Comparison of ENCODE assay signal across 19 cellular contexts in the genomic region with DNA sequence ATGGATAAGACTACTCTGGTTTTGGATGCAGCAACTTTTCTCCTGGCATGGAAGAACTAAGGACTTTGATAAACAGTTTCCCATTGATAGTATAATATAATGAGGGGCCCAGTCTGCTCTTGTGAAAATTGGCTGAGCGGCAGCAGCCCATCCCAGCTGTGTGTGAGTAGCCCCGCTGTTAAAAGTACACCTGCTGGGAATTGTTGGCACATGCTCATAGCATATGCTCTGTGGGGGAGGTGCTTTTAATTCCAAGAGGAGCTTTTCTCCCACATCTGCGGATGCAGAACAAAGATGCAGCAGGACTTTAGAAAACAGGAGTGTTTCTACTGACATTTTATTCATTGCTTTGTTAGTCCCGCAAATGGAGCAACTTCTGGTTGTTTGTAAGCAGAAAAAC. TPM values are rescaled to one million over a fixed set of nuclear protein-coding genes. Genes with fewer than 3 reads are reported as not detected.
A peak's percentile ranks its signal among the peaks of the same experiment; 100 is the strongest.
DNase-seq lines count a peak whose midpoint lies in the region; ATAC-seq and TF ChIP-seq lines count a peak whose summit lies in the region.
"Had no signal": no experiment of that assay in that cellular context is flagged by ENCODE, and none has a peak within 500 bp of the region (broad histone marks: within the 10 kb centered on the region; RNA-seq: fewer than 3 reads in every experiment).

No MANE protein-coding gene starts in this region.

- H3K27ac ChIP-seq in iPS-20b (ENCODE audit: low read length) (no peak overlapping the region), upper lobe of right lung (no peak overlapping the region)
- H3K27ac ChIP-seq: foreskin keratinocyte had no signal

- peak overlapping the region; percentile 61; the same call in 1 of the 2 replicates for H3K9ac ChIP-seq in iPS-20b (ENCODE audit: low read depth, low read length)

- peaks cover 42% of the 10 kb centered on the region in 2 donors for H3K36me3 Mint-ChIP-seq in CD14-positive monocyte

- H3K4me3 Mint-ChIP-seq in CD14-positive monocyte, result no peak overlapping the region
- H3K4me3 Mint-ChIP-seq: activated CD4-positive, alpha-beta T cell treated with anti-CD3 and anti-CD28 coated beads, Interleukin-2, amount 10 ng/mL, durations not matched to agents 7 days and 5 days; naive B cell; T-helper 1 cell treated with Interleukin-12 subunit alpha and Interleukin-12 subunit beta and Interleukin-4 antibody, amounts not matched to agents 30 μg/mL and 1 μg/mL, for 36 hours had no signal

- no peaks in the 10 kb centered on the region for H3K9me3 Mint-ChIP-seq in CD14-positive monocyte
- H3K9me3 Mint-ChIP-seq: activated CD4-positive, alpha-beta T cell treated with anti-CD3 and anti-CD28 coated beads, Interleukin-2, amount 10 ng/mL, durations not matched to agents 7 days and 5 days; activated T-helper 2 cell treated with anti-CD3 and anti-CD28 coated beads, Interferon-gamma antibody, Interleukin-2, Interleukin-4, amounts not matched to agents 10 μg/mL and 5 μg/mL and 100 μg/mL, durations not matched to agents 14 hours and 24 hours and 36 hours; naive B cell; T-helper 1 cell treated with Interleukin-12 subunit alpha and Interleukin-12 subunit beta and Interleukin-4 antibody, amounts not matched to agents 30 μg/mL and 1 μg/mL, for 36 hours had no signal

- TF ChIP-seq CTCF in CD14-positive monocyte (IDR thresholded peaks at IDR 0.05) (no peak), upper lobe of right lung (IDR thresholded peaks at IDR 0.05) (no peak)

- ATAC-seq in upper lobe of right lung, result no peak
- ATAC-seq: foreskin keratinocyte, HCT116, Panc1 had no signal

- intact Hi-C loops in CD14-positive monocyte (cut with micrococcal nuclease) (no loop called here), upper lobe of right lung (cut with DNase I) (no loop called here)

- no peaks in the 10 kb centered on the region for H3K27me3 Mint-ChIP-seq in CD14-positive monocyte (ENCODE audit: low read depth in 3 of 3)
- H3K27me3 Mint-ChIP-seq: activated CD4-positive, alpha-beta T cell treated with anti-CD3 and anti-CD28 coated beads, Interleukin-2, amount 10 ng/mL, durations not matched to agents 7 days and 5 days; naive B cell had no signal

- no peaks in the 10 kb centered on the region for H3K4me1 Mint-ChIP-seq in CD14-positive monocyte
- H3K4me1 Mint-ChIP-seq: naive B cell had no signal

- no peaks in the 10 kb centered on the region for H3K9me3 ChIP-seq in iPS-20b (ENCODE audit: insufficient read depth, low read depth, low read length)
- H3K9me3 ChIP-seq in upper lobe of right lung, result no peaks in the 10 kb centered on the region

- H3K36me3 ChIP-seq in iPS-20b (ENCODE audit: insufficient read depth, low read depth, low read length) (peaks cover 30% of the 10 kb centered on the region), upper lobe of right lung (peaks cover 36% of the 10 kb centered on the region)

- peak overlapping the region in 1 of 7 donors; percentile 26 for H3K27ac Mint-ChIP-seq in CD14-positive monocyte
- H3K27ac Mint-ChIP-seq: activated CD4-positive, alpha-beta T cell treated with anti-CD3 and anti-CD28 coated beads, Interleukin-2, amount 10 ng/mL, durations not matched to agents 7 days and 5 days; activated T-helper 2 cell treated with anti-CD3 and anti-CD28 coated beads, Interferon-gamma antibody, Interleukin-2, Interleukin-4, amounts not matched to agents 10 μg/mL and 5 μg/mL and 100 μg/mL, durations not matched to agents 14 hours and 24 hours and 36 hours; T-helper 1 cell treated with Interleukin-12 subunit alpha and Interleukin-12 subunit beta and Interleukin-4 antibody, amounts not matched to agents 30 μg/mL and 1 μg/mL, for 36 hours had no signal

- peaks cover 20% of the 10 kb centered on the region for H3K4me1 ChIP-seq in iPS-20b (ENCODE audit: insufficient read depth, low read length)
- H3K4me1 ChIP-seq in upper lobe of right lung, result no peaks in the 10 kb centered on the region
- H3K4me1 ChIP-seq: foreskin keratinocyte had no signal

- DNase-seq in DMS 273 (lab: John Stamatoyannopoulos, UW; ENCODE audit: unreplicated experiment) (peak; percentile 97), NCI-H1105 treated with DMSO at 0.1 percent for 48 hours (lab: John Stamatoyannopoulos, UW) (peak; percentile 97), NCI-H524 treated with DMSO at 0.1 percent for 48 hours (lab: John Stamatoyannopoulos, UW) (peak; percentile 69), GF-D8 (lab: John Stamatoyannopoulos, UW) (no peak), CD14-positive monocyte (ENCODE audit: low spot score) (no peak), T-helper 1 cell (no peak), upper lobe of right lung (no peak)
- DNase-seq: activated CD4-positive, alpha-beta T cell treated with anti-CD3 and anti-CD28 coated beads, Interleukin-2, amount 10 ng/mL, durations not matched to agents 7 days and 5 days; effector memory CD4-positive, alpha-beta T cell; foreskin keratinocyte; islet precursor cell; MM.1S; naive B cell; stimulated activated naive CD4-positive, alpha-beta T cell treated with Interleukin-2 at 50 U/mL for 16 hours had no signal

- H3K27me3 ChIP-seq in iPS-20b (ENCODE audit: insufficient read depth, low read length), result no peaks in the 10 kb centered on the region
- H3K27me3 ChIP-seq in upper lobe of right lung, result no peaks in the 10 kb centered on the region
- H3K27me3 ChIP-seq: foreskin keratinocyte had no signal

- H3K4me3 ChIP-seq in iPS-20b (ENCODE audit: low read length), result peak overlapping the region; percentile 50
- H3K4me3 ChIP-seq in upper lobe of right lung, result no peak overlapping the region

RNA-seq across cellular contexts. Expression of gene SRI, which starts 19.0 kb away (rescaled TPM):
- polyA plus RNA-seq in CD14-positive monocyte, result 100 to 1,000 TPM; 216 to 238 TPM
- 115 TPM for total RNA-seq in upper lobe of right lung

Comparison
In these comparisons a context has a peak if more than half of its experiments do, and no peak if none do; other contexts are left out.
1. DNase-seq: peak in DMS 273 (single experiment), NCI-H1105 treated with DMSO at 0.1 percent for 48 hours (single experiment) and NCI-H524 treated with DMSO at 0.1 percent for 48 hours (single experiment); none in GF-D8 (single experiment), CD14-positive monocyte (single experiment), T-helper 1 cell (0 of 5) and upper lobe of right lung (single experiment).